ENCODE assay signal across 15 cellular contexts in genomic region chr6:134196568-134197301, GRCh38.
DNase-seq lines count a peak whose midpoint lies in the region; ATAC-seq, FAIRE-seq and TF ChIP-seq lines count a peak whose summit lies in the region.
"Had no signal": no experiment of that assay in that cellular context is flagged by ENCODE, and none has a peak within 500 bp of the region (broad histone marks: within the 10 kb centered on the region; RNA-seq: fewer than 3 reads in every experiment).

No MANE protein-coding gene starts in this region.

- no peak for FAIRE-seq in HTR-8/SVneo (lab: Jason Lieb, UNC)

- H3K4me1 ChIP-seq in MM.1S (ENCODE audit: low read length) = peaks cover 28% of the 10 kb centered on the region

- DNase-seq in MM.1S = peak; percentile 88
- DNase-seq in iris pigment epithelial cell (ENCODE audit: low read depth) = peak; percentile 13
- no peak for DNase-seq in COLO829 (ENCODE audit: low spot score)
- no peak for DNase-seq in HTR-8/SVneo (ENCODE audit: insufficient read length, low spot score)
- DNase-seq in DMS53 treated with DMSO at 0.1 percent for 48 hours (lab: John Stamatoyannopoulos, UW; ENCODE audit: unreplicated experiment) = no peak
- DNase-seq: activated B cell treated with CpG ODN at 0.5 μM for 24 hours; activated naive CD4-positive, alpha-beta T cell treated with anti-CD3 and anti-CD28 coated beads, Interleukin-2, amount 50 U/mL, for 16 hours; hypothalamus; NCI-H146; spleen; stimulated activated naive CD4-positive, alpha-beta T cell had no signal

- no peak overlapping the region for H3K9ac ChIP-seq in MM.1S (ENCODE audit: low read length)

- no peaks in the 10 kb centered on the region for H3K9me2 ChIP-seq in MM.1S (replicated peaks; ENCODE audit: insufficient read depth, low read length)

- H3K27ac ChIP-seq in MM.1S (ENCODE audit: low read length) = peak overlapping the region; percentile 58; the same call in 1 of the 2 replicates
- H3K27ac ChIP-seq: spleen had no signal

- ATAC-seq in GM18519 (IDR thresholded peaks at IDR 0.05; ENCODE audit: low FRiP score, unreplicated experiment) (peak; percentile 68), HG02588 (IDR thresholded peaks at IDR 0.05; ENCODE audit: unreplicated experiment) (peak; percentile 56), HG03457 (IDR thresholded peaks at IDR 0.05; ENCODE audit: unreplicated experiment) (no peak)
- ATAC-seq: Panc1 had no signal

- no peaks in the 10 kb centered on the region for H3K9me3 ChIP-seq in MM.1S (replicated peaks; ENCODE audit: insufficient read depth, low read length)
- H3K9me3 ChIP-seq: spleen had no signal

- peaks cover 8% of the 10 kb centered on the region for H3F3A ChIP-seq in MM.1S (ENCODE audit: insufficient read depth, low read length)

- TF ChIP-seq CTCF in MM.1S (IDR thresholded peaks at IDR 0.05; ENCODE audit: low read length) = no peak

- H3K4me3 ChIP-seq in MM.1S (ENCODE audit: low read length) = peak overlapping the region; percentile 17; the same call in 1 of the 2 replicates
- H3K4me3 ChIP-seq: spleen had no signal

- H4K20me1 ChIP-seq in MM.1S (ENCODE audit: insufficient read depth, low read length) = no peaks in the 10 kb centered on the region

- H3K27me3 ChIP-seq in MM.1S (replicated peaks; ENCODE audit: insufficient read depth, low read length) = no peaks in the 10 kb centered on the region
- H3K27me3 ChIP-seq: spleen had no signal

- H3K36me3 ChIP-seq in MM.1S (replicated peaks; ENCODE audit: insufficient read depth, low read length) = no peaks in the 10 kb centered on the region
- H3K36me3 ChIP-seq: spleen had no signal

- peak overlapping the region; percentile 48; the same call in 1 of the 2 replicates for H2AFZ ChIP-seq in MM.1S (ENCODE audit: low read length)

- H3K4me2 ChIP-seq in MM.1S (ENCODE audit: low read depth, low read length) = peak overlapping the region; percentile 38

- H3K79me2 ChIP-seq in MM.1S (ENCODE audit: low read length) = no peaks in the 10 kb centered on the region

Comparison
In these comparisons a context has a peak if more than half of its experiments do, and no peak if none do; other contexts are left out.
1. DNase-seq: peak in MM.1S (single experiment) and iris pigment epithelial cell (single experiment); none in COLO829 (single experiment), HTR-8/SVneo (single experiment) and DMS53 treated with DMSO at 0.1 percent for 48 hours (single experiment).